ENCODE assay signal across 10 cellular contexts in genomic region chr4:6333301-6334202, GRCh38.
DNase-seq lines count a peak whose midpoint lies in the region; ATAC-seq and TF ChIP-seq lines count a peak whose summit lies in the region.
"Had no signal": no experiment of that assay in that cellular context is flagged by ENCODE, and none has a peak within 500 bp of the region (broad histone marks: within the 10 kb centered on the region; RNA-seq: fewer than 3 reads in every experiment).

No MANE protein-coding gene starts in this region.

- CTCF ChIA-PET in PC-3 (lab: Charles Lee), result interaction anchor here (0.6 kb wide), 1 partner anchor 430 kb away, joined by 5 read pairs; no protein-coding TSS in a partner anchor

- H3K9ac ChIP-seq in PC-3 (ENCODE audit: low read length), result no peak overlapping the region

- BruUV-seq in PC-3 (replicated peaks; lab: Mats Ljungman, UMichigan), result no TSS peak

- intact Hi-C loops in PC-3 (cut with micrococcal nuclease), result no loop called here

- ATAC-seq in PC-3, result no peak
- no peak for ATAC-seq in foreskin keratinocyte
- no peak for ATAC-seq in GM18870 (IDR thresholded peaks at IDR 0.05; ENCODE audit: unreplicated experiment)
- ATAC-seq: left lobe of liver had no signal

- H3K4me3 ChIP-seq in AG09309 (ENCODE audit: control insufficient read depth, low read depth, low read length) (no peak overlapping the region), PC-3 (ENCODE audit: low read length) (no peak overlapping the region)
- H3K4me3 ChIP-seq: SK-N-MC had no signal

- no peaks in the 10 kb centered on the region for H3K36me3 ChIP-seq in PC-3 (ENCODE audit: low read depth, low read length)

- H3K4me1 ChIP-seq in PC-3 (ENCODE audit: insufficient read depth, low read length) (no peaks in the 10 kb centered on the region), foreskin keratinocyte (no peaks in the 10 kb centered on the region)

- POLR2A ChIA-PET in PC-3 (lab: Charles Lee; ENCODE audit: unreplicated experiment), result no interaction called here

- no peaks in the 10 kb centered on the region for H3K79me2 ChIP-seq in PC-3 (ENCODE audit: low read length)

- TF ChIP-seq CTCF in AG09309 (IDR thresholded peaks at IDR 0.05; ENCODE audit: control insufficient read depth, insufficient read depth, low read depth, low read length, missing control alignments) (peak; percentile 58), PC-3 (conservative IDR thresholded peaks at IDR 0.05; ENCODE audit: low read depth, low read length) (peak; percentile 67), foreskin keratinocyte (conservative IDR thresholded peaks at IDR 0.05) (peak; percentile 54)

- no peaks in the 10 kb centered on the region for H3K9me3 ChIP-seq in PC-3 (ENCODE audit: low read length)

- H3K27ac ChIP-seq in PC-3 (ENCODE audit: low read length) (no peak overlapping the region), foreskin keratinocyte (no peak overlapping the region)
- H3K27ac ChIP-seq: SK-N-MC had no signal

- no peaks in the 10 kb centered on the region for H3K27me3 ChIP-seq in PC-3 (ENCODE audit: low read length)
- no peaks in the 10 kb centered on the region for H3K27me3 ChIP-seq in foreskin keratinocyte

- no peaks in the 10 kb centered on the region for H3K9me2 ChIP-seq in PC-3 (replicated peaks; ENCODE audit: low read length)

- no peak overlapping the region for H2AFZ ChIP-seq in PC-3 (ENCODE audit: low read length)

- no peak overlapping the region for H3K4me2 ChIP-seq in PC-3 (ENCODE audit: low read length)

- DNase-seq in AG09309 (ENCODE audit: low read depth) (no peak), Daoy (ENCODE audit: low read depth) (peak; percentile 29), PC-3 (peak; percentile 28), foreskin keratinocyte (no peak), C1 segment of cervical spinal cord (lab: John Stamatoyannopoulos, UW) (no peak), NOMO-1 (lab: John Stamatoyannopoulos, UW; ENCODE audit: unreplicated experiment in 2 of 2) (no peak), NCI-H2029 (lab: John Stamatoyannopoulos, UW) (no peak)

- H3F3A ChIP-seq in PC-3 (ENCODE audit: low read length, unreplicated experiment), result no peaks in the 10 kb centered on the region

- no peaks in the 10 kb centered on the region for H4K20me1 ChIP-seq in PC-3 (ENCODE audit: low read length)

Comparison
In these comparisons a context has a peak if more than half of its experiments do, and no peak if none do; other contexts are left out.
1. DNase-seq: peak in Daoy (single experiment) and PC-3 (single experiment); none in AG09309 (single experiment), foreskin keratinocyte (0 of 2), C1 segment of cervical spinal cord (0 of 14), NOMO-1 (0 of 2) and NCI-H2029 (single experiment).
2. Peak in every context shown above with its lines, with median percentiles within 50 percentile points of each other: CTCF ChIP-seq.